ENCODE assay signal across 1 cellular context in the genomic region with DNA sequence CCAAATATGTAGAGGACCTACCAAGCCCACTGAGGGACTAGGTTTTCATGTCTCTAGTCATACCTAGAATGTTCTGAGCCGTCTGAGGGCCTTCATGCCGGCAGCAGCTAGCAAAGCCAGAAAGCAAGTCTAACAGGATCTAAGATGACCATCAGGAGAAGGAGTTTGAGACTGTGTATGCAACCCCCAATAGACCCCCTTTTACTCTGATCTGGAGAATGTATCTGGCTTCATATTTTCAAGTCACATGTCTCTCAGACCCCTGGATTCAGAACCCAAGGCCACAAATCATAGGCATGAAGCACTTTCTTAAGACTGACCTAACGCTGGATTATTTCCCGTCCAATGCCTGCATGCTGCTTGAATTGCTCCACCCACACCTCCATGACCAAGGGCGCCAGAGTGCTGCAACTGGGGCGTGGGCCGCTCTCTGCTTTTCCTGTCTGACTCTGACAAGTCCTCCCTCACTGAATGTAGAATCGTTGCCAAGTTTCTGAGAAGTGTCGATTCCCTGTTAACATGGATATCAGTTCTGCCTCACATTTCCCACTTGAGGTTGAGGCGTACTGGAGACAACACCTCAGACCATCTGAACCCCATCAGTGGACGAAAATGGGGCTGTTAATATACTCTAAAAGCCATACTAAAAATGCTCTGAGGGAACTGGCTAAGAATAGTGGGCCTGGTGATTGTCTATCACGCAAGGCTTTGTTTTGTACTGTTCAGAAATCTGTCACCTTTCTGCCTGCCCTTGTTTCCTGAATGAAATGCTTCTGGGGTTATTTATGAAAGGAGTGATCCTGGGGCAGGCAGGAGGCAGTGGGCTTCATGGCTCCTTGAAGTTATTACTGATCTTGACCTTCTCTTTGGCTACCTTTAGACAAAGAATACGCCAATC.
TF ChIP-seq lines count a peak whose summit lies in the region.

No MANE protein-coding gene starts in this region.

TF ChIP-seq in K562, 482 proteins besides CTCF, POLR2A, EP300 and RAD21 (continued from another document and continues in another):
- TF ChIP-seq, protein P1, sequence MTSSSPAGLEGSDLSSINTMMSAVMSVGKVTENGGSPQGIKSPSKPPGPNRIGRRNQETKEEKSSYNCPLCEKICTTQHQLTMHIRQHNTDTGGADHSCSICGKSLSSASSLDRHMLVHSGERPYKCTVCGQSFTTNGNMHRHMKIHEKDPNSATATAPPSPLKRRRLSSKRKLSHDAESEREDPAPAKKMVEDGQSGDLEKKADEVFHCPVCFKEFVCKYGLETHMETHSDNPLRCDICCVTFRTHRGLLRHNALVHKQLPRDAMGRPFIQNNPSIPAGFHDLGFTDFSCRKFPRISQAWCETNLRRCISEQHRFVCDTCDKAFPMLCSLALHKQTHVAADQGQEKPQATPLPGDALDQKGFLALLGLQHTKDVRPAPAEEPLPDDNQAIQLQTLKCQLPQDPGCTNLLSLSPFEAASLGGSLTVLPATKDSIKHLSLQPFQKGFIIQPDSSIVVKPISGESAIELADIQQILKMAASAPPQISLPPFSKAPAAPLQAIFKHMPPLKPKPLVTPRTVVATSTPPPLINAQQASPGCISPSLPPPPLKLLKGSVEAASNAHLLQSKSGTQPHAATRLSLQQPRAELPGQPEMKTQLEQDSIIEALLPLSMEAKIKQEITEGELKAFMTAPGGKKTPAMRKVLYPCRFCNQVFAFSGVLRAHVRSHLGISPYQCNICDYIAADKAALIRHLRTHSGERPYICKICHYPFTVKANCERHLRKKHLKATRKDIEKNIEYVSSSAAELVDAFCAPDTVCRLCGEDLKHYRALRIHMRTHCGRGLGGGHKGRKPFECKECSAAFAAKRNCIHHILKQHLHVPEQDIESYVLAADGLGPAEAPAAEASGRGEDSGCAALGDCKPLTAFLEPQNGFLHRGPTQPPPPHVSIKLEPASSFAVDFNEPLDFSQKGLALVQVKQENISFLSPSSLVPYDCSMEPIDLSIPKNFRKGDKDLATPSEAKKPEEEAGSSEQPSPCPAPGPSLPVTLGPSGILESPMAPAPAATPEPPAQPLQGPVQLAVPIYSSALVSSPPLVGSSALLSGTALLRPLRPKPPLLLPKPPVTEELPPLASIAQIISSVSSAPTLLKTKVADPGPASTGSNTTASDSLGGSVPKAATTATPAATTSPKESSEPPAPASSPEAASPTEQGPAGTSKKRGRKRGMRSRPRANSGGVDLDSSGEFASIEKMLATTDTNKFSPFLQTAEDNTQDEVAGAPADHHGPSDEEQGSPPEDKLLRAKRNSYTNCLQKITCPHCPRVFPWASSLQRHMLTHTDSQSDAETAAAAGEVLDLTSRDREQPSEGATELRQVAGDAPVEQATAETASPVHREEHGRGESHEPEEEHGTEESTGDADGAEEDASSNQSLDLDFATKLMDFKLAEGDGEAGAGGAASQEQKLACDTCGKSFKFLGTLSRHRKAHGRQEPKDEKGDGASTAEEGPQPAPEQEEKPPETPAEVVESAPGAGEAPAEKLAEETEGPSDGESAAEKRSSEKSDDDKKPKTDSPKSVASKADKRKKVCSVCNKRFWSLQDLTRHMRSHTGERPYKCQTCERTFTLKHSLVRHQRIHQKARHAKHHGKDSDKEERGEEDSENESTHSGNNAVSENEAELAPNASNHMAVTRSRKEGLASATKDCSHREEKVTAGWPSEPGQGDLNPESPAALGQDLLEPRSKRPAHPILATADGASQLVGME (CRISPR knock-in tag; IDR thresholded peaks at IDR 0.05) = no peak
- TF ChIP-seq ILK (tag; IDR thresholded peaks at IDR 0.05; ENCODE audit: borderline replicate concordance, low read depth) = no peak
- no peak for TF ChIP-seq CCNT2 (IDR thresholded peaks at IDR 0.05; ENCODE audit: borderline replicate concordance, extremely low read depth, insufficient read length, low read depth, low read length)
- TF ChIP-seq SPI1 (IDR thresholded peaks at IDR 0.05; ENCODE audit: borderline replicate concordance, low read depth, low read length) = no peak
- no peak for TF ChIP-seq ZNF124 (CRISPR knock-in tag; IDR thresholded peaks at IDR 0.05)
- TF ChIP-seq SRSF9 (IDR thresholded peaks at IDR 0.05; ENCODE audit: borderline replicate concordance, low read depth, low read length) = no peak
- TF ChIP-seq, protein P2, sequence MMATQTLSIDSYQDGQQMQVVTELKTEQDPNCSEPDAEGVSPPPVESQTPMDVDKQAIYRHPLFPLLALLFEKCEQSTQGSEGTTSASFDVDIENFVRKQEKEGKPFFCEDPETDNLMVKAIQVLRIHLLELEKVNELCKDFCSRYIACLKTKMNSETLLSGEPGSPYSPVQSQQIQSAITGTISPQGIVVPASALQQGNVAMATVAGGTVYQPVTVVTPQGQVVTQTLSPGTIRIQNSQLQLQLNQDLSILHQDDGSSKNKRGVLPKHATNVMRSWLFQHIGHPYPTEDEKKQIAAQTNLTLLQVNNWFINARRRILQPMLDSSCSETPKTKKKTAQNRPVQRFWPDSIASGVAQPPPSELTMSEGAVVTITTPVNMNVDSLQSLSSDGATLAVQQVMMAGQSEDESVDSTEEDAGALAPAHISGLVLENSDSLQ (IDR thresholded peaks at IDR 0.05) = peak; percentile 64
- TF ChIP-seq ZNF143 (CRISPR knock-in tag; IDR thresholded peaks at IDR 0.05) = no peak
- TF ChIP-seq, protein P3, sequence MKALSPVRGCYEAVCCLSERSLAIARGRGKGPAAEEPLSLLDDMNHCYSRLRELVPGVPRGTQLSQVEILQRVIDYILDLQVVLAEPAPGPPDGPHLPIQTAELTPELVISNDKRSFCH (CRISPR knock-in tag; IDR thresholded peaks at IDR 0.05) = no peak
- TF ChIP-seq, protein P3 (tag; IDR thresholded peaks at IDR 0.05) = no peak
- TF ChIP-seq ZNF282 (CRISPR knock-in tag; IDR thresholded peaks at IDR 0.05) = no peak
- TF ChIP-seq SRF (CRISPR knock-in tag; IDR thresholded peaks at IDR 0.05) = no peak; a peak in 1 of 4 replicates
- TF ChIP-seq, protein P4, sequence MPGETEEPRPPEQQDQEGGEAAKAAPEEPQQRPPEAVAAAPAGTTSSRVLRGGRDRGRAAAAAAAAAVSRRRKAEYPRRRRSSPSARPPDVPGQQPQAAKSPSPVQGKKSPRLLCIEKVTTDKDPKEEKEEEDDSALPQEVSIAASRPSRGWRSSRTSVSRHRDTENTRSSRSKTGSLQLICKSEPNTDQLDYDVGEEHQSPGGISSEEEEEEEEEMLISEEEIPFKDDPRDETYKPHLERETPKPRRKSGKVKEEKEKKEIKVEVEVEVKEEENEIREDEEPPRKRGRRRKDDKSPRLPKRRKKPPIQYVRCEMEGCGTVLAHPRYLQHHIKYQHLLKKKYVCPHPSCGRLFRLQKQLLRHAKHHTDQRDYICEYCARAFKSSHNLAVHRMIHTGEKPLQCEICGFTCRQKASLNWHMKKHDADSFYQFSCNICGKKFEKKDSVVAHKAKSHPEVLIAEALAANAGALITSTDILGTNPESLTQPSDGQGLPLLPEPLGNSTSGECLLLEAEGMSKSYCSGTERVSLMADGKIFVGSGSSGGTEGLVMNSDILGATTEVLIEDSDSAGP (CRISPR knock-in tag; IDR thresholded peaks at IDR 0.05) = no peak
- TF ChIP-seq ILF3 (IDR thresholded peaks at IDR 0.05; ENCODE audit: borderline replicate concordance) = no peak
- no peak for TF ChIP-seq ZNF133 (CRISPR knock-in tag; IDR thresholded peaks at IDR 0.05)
- no peak for TF ChIP-seq SAFB2 (IDR thresholded peaks at IDR 0.05; ENCODE audit: borderline replicate concordance, low read depth, low read length, severe bottlenecking)
- no peak for TF ChIP-seq BHLHE40 (IDR thresholded peaks at IDR 0.05; ENCODE audit: low read length)
- no peak for TF ChIP-seq CSDE1 (IDR thresholded peaks at IDR 0.05)
- TF ChIP-seq, protein P5, sequence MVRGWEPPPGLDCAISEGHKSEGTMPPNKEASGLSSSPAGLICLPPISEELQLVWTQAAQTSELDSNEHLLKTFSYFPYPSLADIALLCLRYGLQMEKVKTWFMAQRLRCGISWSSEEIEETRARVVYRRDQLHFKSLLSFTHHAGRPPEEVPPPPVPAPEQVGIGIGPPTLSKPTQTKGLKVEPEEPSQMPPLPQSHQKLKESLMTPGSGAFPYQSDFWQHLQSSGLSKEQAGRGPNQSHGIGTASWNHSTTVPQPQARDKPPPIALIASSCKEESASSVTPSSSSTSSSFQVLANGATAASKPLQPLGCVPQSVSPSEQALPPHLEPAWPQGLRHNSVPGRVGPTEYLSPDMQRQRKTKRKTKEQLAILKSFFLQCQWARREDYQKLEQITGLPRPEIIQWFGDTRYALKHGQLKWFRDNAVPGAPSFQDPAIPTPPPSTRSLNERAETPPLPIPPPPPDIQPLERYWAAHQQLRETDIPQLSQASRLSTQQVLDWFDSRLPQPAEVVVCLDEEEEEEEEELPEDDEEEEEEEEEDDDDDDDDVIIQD (CRISPR knock-in tag; IDR thresholded peaks at IDR 0.05) = no peak
- no peak for TF ChIP-seq TSC22D4 (tag; IDR thresholded peaks at IDR 0.05)
- TF ChIP-seq ZNF830 (CRISPR knock-in tag; IDR thresholded peaks at IDR 0.05) = no peak
- TF ChIP-seq, protein P6, sequence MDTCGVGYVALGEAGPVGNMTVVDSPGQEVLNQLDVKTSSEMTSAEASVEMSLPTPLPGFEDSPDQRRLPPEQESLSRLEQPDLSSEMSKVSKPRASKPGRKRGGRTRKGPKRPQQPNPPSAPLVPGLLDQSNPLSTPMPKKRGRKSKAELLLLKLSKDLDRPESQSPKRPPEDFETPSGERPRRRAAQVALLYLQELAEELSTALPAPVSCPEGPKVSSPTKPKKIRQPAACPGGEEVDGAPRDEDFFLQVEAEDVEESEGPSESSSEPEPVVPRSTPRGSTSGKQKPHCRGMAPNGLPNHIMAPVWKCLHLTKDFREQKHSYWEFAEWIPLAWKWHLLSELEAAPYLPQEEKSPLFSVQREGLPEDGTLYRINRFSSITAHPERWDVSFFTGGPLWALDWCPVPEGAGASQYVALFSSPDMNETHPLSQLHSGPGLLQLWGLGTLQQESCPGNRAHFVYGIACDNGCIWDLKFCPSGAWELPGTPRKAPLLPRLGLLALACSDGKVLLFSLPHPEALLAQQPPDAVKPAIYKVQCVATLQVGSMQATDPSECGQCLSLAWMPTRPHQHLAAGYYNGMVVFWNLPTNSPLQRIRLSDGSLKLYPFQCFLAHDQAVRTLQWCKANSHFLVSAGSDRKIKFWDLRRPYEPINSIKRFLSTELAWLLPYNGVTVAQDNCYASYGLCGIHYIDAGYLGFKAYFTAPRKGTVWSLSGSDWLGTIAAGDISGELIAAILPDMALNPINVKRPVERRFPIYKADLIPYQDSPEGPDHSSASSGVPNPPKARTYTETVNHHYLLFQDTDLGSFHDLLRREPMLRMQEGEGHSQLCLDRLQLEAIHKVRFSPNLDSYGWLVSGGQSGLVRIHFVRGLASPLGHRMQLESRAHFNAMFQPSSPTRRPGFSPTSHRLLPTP (IDR thresholded peaks at IDR 0.05; ENCODE audit: borderline replicate concordance, extremely low read depth, insufficient read length) = no peak
- no peak for TF ChIP-seq ZNF695 (CRISPR knock-in tag; IDR thresholded peaks at IDR 0.05)
- no peak for TF ChIP-seq POLR3A (IDR thresholded peaks at IDR 0.05; ENCODE audit: borderline replicate concordance, extremely low read depth, insufficient read depth, insufficient read length)
- no peak for TF ChIP-seq SIX5 (IDR thresholded peaks at IDR 0.05; ENCODE audit: borderline replicate concordance in 1 of 2, insufficient read depth in 1 of 2, low read depth in 1 of 2, low read length in 2 of 2)
- no peak for TF ChIP-seq PML (IDR thresholded peaks at IDR 0.05; ENCODE audit: low read length)
- no peak for TF ChIP-seq KLF13 (tag; IDR thresholded peaks at IDR 0.05; ENCODE audit: borderline replicate concordance, low read depth)
- TF ChIP-seq, protein P7, sequence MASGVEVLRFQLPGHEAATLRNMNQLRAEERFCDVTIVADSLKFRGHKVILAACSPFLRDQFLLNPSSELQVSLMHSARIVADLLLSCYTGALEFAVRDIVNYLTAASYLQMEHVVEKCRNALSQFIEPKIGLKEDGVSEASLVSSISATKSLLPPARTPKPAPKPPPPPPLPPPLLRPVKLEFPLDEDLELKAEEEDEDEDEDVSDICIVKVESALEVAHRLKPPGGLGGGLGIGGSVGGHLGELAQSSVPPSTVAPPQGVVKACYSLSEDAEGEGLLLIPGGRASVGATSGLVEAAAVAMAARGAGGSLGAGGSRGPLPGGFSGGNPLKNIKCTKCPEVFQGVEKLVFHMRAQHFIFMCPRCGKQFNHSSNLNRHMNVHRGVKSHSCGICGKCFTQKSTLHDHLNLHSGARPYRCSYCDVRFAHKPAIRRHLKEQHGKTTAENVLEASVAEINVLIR (CRISPR knock-in tag; IDR thresholded peaks at IDR 0.05) = no peak
- TF ChIP-seq PTTG1 (tag; IDR thresholded peaks at IDR 0.05; ENCODE audit: low read depth) = no peak
- TF ChIP-seq ZNF175 (CRISPR knock-in tag; IDR thresholded peaks at IDR 0.05; ENCODE audit: low read depth) = no peak
- TF ChIP-seq, protein P8, sequence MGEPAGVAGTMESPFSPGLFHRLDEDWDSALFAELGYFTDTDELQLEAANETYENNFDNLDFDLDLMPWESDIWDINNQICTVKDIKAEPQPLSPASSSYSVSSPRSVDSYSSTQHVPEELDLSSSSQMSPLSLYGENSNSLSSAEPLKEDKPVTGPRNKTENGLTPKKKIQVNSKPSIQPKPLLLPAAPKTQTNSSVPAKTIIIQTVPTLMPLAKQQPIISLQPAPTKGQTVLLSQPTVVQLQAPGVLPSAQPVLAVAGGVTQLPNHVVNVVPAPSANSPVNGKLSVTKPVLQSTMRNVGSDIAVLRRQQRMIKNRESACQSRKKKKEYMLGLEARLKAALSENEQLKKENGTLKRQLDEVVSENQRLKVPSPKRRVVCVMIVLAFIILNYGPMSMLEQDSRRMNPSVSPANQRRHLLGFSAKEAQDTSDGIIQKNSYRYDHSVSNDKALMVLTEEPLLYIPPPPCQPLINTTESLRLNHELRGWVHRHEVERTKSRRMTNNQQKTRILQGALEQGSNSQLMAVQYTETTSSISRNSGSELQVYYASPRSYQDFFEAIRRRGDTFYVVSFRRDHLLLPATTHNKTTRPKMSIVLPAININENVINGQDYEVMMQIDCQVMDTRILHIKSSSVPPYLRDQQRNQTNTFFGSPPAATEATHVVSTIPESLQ (CRISPR knock-in tag; IDR thresholded peaks at IDR 0.05) = 0 out of 2 replicates have a peak, but pooled peaks have one; percentile 29
- no peak for TF ChIP-seq ZNF57 (CRISPR knock-in tag; IDR thresholded peaks at IDR 0.05)
- TF ChIP-seq BCOR (IDR thresholded peaks at IDR 0.05) = 0 out of 2 replicates have a peak, but pooled peaks have one; percentile 20
- TF ChIP-seq SREBF2 (CRISPR knock-in tag; IDR thresholded peaks at IDR 0.05) = no peak
- TF ChIP-seq, protein P9, sequence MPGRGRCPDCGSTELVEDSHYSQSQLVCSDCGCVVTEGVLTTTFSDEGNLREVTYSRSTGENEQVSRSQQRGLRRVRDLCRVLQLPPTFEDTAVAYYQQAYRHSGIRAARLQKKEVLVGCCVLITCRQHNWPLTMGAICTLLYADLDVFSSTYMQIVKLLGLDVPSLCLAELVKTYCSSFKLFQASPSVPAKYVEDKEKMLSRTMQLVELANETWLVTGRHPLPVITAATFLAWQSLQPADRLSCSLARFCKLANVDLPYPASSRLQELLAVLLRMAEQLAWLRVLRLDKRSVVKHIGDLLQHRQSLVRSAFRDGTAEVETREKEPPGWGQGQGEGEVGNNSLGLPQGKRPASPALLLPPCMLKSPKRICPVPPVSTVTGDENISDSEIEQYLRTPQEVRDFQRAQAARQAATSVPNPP (IDR thresholded peaks at IDR 0.05; ENCODE audit: borderline replicate concordance, insufficient read depth, insufficient read length) = no peak
- TF ChIP-seq HDAC8 (tag; IDR thresholded peaks at IDR 0.05) = no peak
- TF ChIP-seq, protein P10, sequence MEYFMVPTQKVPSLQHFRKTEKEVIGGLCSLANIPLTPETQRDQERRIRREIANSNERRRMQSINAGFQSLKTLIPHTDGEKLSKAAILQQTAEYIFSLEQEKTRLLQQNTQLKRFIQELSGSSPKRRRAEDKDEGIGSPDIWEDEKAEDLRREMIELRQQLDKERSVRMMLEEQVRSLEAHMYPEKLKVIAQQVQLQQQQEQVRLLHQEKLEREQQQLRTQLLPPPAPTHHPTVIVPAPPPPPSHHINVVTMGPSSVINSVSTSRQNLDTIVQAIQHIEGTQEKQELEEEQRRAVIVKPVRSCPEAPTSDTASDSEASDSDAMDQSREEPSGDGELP (CRISPR knock-in tag; IDR thresholded peaks at IDR 0.05; ENCODE audit: borderline replicate concordance) = no peak
- no peak for TF ChIP-seq SMARCB1 (IDR thresholded peaks at IDR 0.05; ENCODE audit: insufficient read length, low read depth)
